8 cellular contexts compared by ENCODE assay signal in genomic region chr3:141738636-141739363, GRCh38. TPM values are rescaled to one million over a fixed set of nuclear protein-coding genes. Genes with fewer than 3 reads are reported as not detected.
DNase-seq lines count a peak whose midpoint lies in the region; ATAC-seq and TF ChIP-seq lines count a peak whose summit lies in the region.

No MANE protein-coding gene starts in this region.

- ATAC-seq in GM21515 (IDR thresholded peaks at IDR 0.05; ENCODE audit: unreplicated experiment) = peak; percentile 24
- ATAC-seq in lower lobe of right lung = peak; percentile 62 to 74
- peak; percentile 23 for ATAC-seq in thoracic aorta (ENCODE audit: insufficient number of reproducible peaks, low FRiP score, low read depth)

- no peaks in the 10 kb centered on the region for H3K36me3 ChIP-seq in ES-I3 (ENCODE audit: insufficient read depth, low read length)
- peaks cover 12% of the 10 kb centered on the region for H3K36me3 ChIP-seq in SK-N-MC (ENCODE audit: insufficient read depth, low read length)
- H3K36me3 ChIP-seq in lower lobe of right lung = peaks cover 10% of the 10 kb centered on the region
- no peaks in the 10 kb centered on the region for H3K36me3 ChIP-seq in thoracic aorta

- H3K4me1 ChIP-seq in ES-I3 (ENCODE audit: insufficient read depth, low read length) (no peaks in the 10 kb centered on the region), lower lobe of right lung (peaks cover 46% of the 10 kb centered on the region), thoracic aorta (ENCODE audit: control insufficient read depth in 1 of 2, low read depth in 2 of 2) (peaks cover 35 to 40% of the 10 kb centered on the region in 2 donors)

- CTCF ChIA-PET in GM10248 (lab: Yijun Ruan, JAX) = interaction anchor here (0.7 to 3.4 kb wide), 22 partner anchors 9 to 738 kb away, joined by 3 to 21 read pairs (median 4); partner anchors contain the start of gene ATP1B3

- H3K4me3 ChIP-seq in Jurkat, Clone E6-1 (ENCODE audit: low read length) = peak overlapping the region; percentile 95
- peak overlapping the region; percentile 93 for H3K4me3 ChIP-seq in SK-N-MC
- peak overlapping the region; percentile 78 for H3K4me3 ChIP-seq in lower lobe of right lung
- H3K4me3 ChIP-seq in thoracic aorta = peak overlapping the region; percentile 82

- intact Hi-C loops in lower lobe of right lung (cut with DNase I) = no loop called here

- H3K9ac ChIP-seq in ES-I3 (ENCODE audit: low read depth, low read length) = peak overlapping the region; percentile 97
- peak overlapping the region; percentile 89 for H3K9ac ChIP-seq in SK-N-MC (ENCODE audit: insufficient read length)

- POLR2A ChIA-PET in GM10248 (lab: Yijun Ruan, JAX) = interaction anchor here (1.1 kb wide), 1 partner anchor 138 kb away, joined by 3 read pairs; the partner anchor contains the start of gene ATP1B3

- peak; percentile 46 for DNase-seq in Jurkat, Clone E6-1 (ENCODE audit: low read depth, low spot score)
- DNase-seq in SK-N-MC (ENCODE audit: low read depth, low spot score) = no peak
- DNase-seq in dedifferentiated amniotic fluid mesenchymal stem cell (ENCODE audit: extremely low spot score) = peak; percentile 55
- DNase-seq in lower lobe of right lung = no peak
- DNase-seq in thoracic aorta (ENCODE audit: low spot score) = no peak
- DNase-seq in GM10248 (ENCODE audit: extremely low spot score) = no peak

- no peaks in the 10 kb centered on the region for H3K9me3 ChIP-seq in ES-I3 (ENCODE audit: control insufficient read depth, insufficient read depth, low read length)
- H3K9me3 ChIP-seq in SK-N-MC (ENCODE audit: low read depth, low read length) = no peaks in the 10 kb centered on the region
- no peaks in the 10 kb centered on the region for H3K9me3 ChIP-seq in lower lobe of right lung
- no peaks in the 10 kb centered on the region for H3K9me3 ChIP-seq in thoracic aorta

- H3K27me3 ChIP-seq in lower lobe of right lung (ENCODE audit: low read depth) = no peaks in the 10 kb centered on the region
- H3K27me3 ChIP-seq in thoracic aorta (replicated peaks; ENCODE audit: insufficient read depth) = no peaks in the 10 kb centered on the region

- H3K27ac ChIP-seq in SK-N-MC (peak overlapping the region; percentile 58), lower lobe of right lung (peak overlapping the region; percentile 95), thoracic aorta (peak overlapping the region; percentile 94)

- TF ChIP-seq CTCF in lower lobe of right lung (IDR thresholded peaks at IDR 0.05) (no peak), thoracic aorta (IDR thresholded peaks at IDR 0.05) (no peak), GM10248 (IDR thresholded peaks at IDR 0.05; ENCODE audit: control extremely low read depth, extremely low read depth, low read depth, missing control alignments) (no peak)

RNA-seq across cellular contexts. Expression of gene RNF7, which starts 0.7 kb away (rescaled TPM):
- 64.1 TPM for polyA plus RNA-seq in Jurkat, Clone E6-1 (2012; ENCODE audit: insufficient read depth, insufficient read length)
- total RNA-seq in lower lobe of right lung (69.3 TPM), thoracic aorta (10 to 100 TPM; 53.9 to 54.7 TPM)

RNA-seq across cellular contexts. Expression of gene GRK7, which starts 24.4 kb away (rescaled TPM):
- not detected for polyA plus RNA-seq in Jurkat, Clone E6-1 (2012; ENCODE audit: insufficient read depth, insufficient read length)
- total RNA-seq in lower lobe of right lung = not detected
- not detected for total RNA-seq in thoracic aorta

Comparison
In these comparisons a context has a peak if more than half of its experiments do, and no peak if none do; other contexts are left out.
1. DNase-seq: peak in Jurkat, Clone E6-1 (single experiment) and dedifferentiated amniotic fluid mesenchymal stem cell (single experiment); none in SK-N-MC (single experiment), lower lobe of right lung (single experiment), thoracic aorta (single experiment) and GM10248 (single experiment).
2. Peak in every context shown above with its lines, with median percentiles within 50 percentile points of each other: ATAC-seq, H3K4me3 ChIP-seq and H3K27ac ChIP-seq.